In genomic region chr6:100549406-100550167, GRCh38 we compare ENCODE assay signal across 17 cellular contexts.
A peak's percentile ranks its signal among the peaks of the same experiment; 100 is the strongest.
DNase-seq lines count a peak whose midpoint lies in the region; ATAC-seq and TF ChIP-seq lines count a peak whose summit lies in the region.
"Had no signal": no experiment of that assay in that cellular context is flagged by ENCODE, and none has a peak within 500 bp of the region (broad histone marks: within the 10 kb centered on the region; RNA-seq: fewer than 3 reads in every experiment).

No MANE protein-coding gene starts in this region.

- CTCF ChIA-PET in SK-N-SH (lab: Yijun Ruan, JAX) = no interaction called here

- no peak overlapping the region for H2AFZ ChIP-seq in SK-N-SH (ENCODE audit: low read depth)
- no peak overlapping the region for H2AFZ ChIP-seq in fibroblast of lung (ENCODE audit: low read length)
- H2AFZ ChIP-seq in osteoblast (ENCODE audit: low read length) = no peak overlapping the region

- H3K9me3 ChIP-seq in SK-N-SH (no peaks in the 10 kb centered on the region), fibroblast of lung (ENCODE audit: control insufficient read depth, insufficient read depth, low read depth, low read length) (no peaks in the 10 kb centered on the region), osteoblast (ENCODE audit: low read depth, low read length) (no peaks in the 10 kb centered on the region)
- H3K9me3 ChIP-seq: BLaER1 treated with 17β-estradiol and CSF1 and Interleukin-3, amounts not matched to agents 10 nM and 100 nM; right lobe of liver; thoracic aorta had no signal

- H3K27ac ChIP-seq in SK-N-SH (ENCODE audit: low read depth in 2 of 2, low read length in 1 of 2) (peak overlapping the region in 1 of 2 experiments; percentile 65; a peak in 2 of 4 replicates), fibroblast of lung (ENCODE audit: insufficient read depth, low read length) (no peak overlapping the region), osteoblast (ENCODE audit: low read depth, low read length) (no peak overlapping the region)
- H3K27ac ChIP-seq: BLaER1 treated with 17β-estradiol and CSF1 and Interleukin-3, amounts not matched to agents 10 nM and 100 nM; right lobe of liver; thoracic aorta had no signal

- H3K36me3 ChIP-seq in SK-N-SH (replicated peaks in 1 of 2; ENCODE audit: control insufficient read depth in 1 of 2, insufficient read depth in 2 of 2, low read length in 1 of 2) (peaks cover 0 to 3% of the 10 kb centered on the region in 2 experiments), fibroblast of lung (ENCODE audit: control insufficient read depth, insufficient read depth, low read length) (no peaks in the 10 kb centered on the region), osteoblast (ENCODE audit: insufficient read depth, low read length) (no peaks in the 10 kb centered on the region)
- H3K36me3 ChIP-seq: right lobe of liver, thoracic aorta had no signal

- DNase-seq in EH (ENCODE audit: low read depth) (peak; percentile 96), SK-N-SH (no peak), fibroblast of lung (ENCODE audit: low read depth in 2 of 2) (peak; percentile 28 to 88), osteoblast (ENCODE audit: insufficient read length, low spot score, missing footprints) (peak; percentile 22), SKM-1 treated with dmso at 0.1 percent for 144 hours (lab: John Stamatoyannopoulos, UW; ENCODE audit: unreplicated experiment) (no peak)
- DNase-seq: activated CD8-positive, alpha-beta T cell treated with anti-CD3 and anti-CD28 coated beads for 36 hours; activated naive CD8-positive, alpha-beta T cell treated with anti-CD3 and anti-CD28 coated beads for 36 hours; activated T-cell treated with anti-CD3 and anti-CD28 coated beads, Interleukin-2, amount 50 U/mL, for 72 hours; Karpas-422; NCI-H1436 treated with DMSO at 0.1 percent for 48 hours; right lobe of liver; stimulated activated CD4-positive, alpha-beta T cell treated with anti-CD3 and anti-CD28 coated beads, Interleukin-2, amount 100 ng/mL, for 48 hours had no signal

- POLR2A ChIA-PET in SK-N-SH (lab: Yijun Ruan, JAX) = no interaction called here

- H3K4me1 ChIP-seq in SK-N-SH (ENCODE audit: control insufficient read depth in 1 of 2, insufficient read depth in 2 of 2, low read depth in 1 of 2, low read length in 1 of 2) (peaks cover 5 to 6% of the 10 kb centered on the region in 2 experiments; a peak in 2 of 4 replicates), fibroblast of lung (ENCODE audit: control insufficient read depth, extremely low read depth, insufficient read depth, low read length) (no peaks in the 10 kb centered on the region), osteoblast (ENCODE audit: insufficient read depth, low read length) (peaks cover 7% of the 10 kb centered on the region)
- H3K4me1 ChIP-seq: BLaER1 treated with 17β-estradiol and CSF1 and Interleukin-3, amounts not matched to agents 10 nM and 100 nM had no signal

- peaks cover 16% of the 10 kb centered on the region; the same call in 1 of the 2 replicates for H4K20me1 ChIP-seq in SK-N-SH (ENCODE audit: insufficient read depth)
- H4K20me1 ChIP-seq in fibroblast of lung (ENCODE audit: control insufficient read depth, extremely low read depth, insufficient read depth, low read length) = no peaks in the 10 kb centered on the region
- H4K20me1 ChIP-seq in osteoblast (ENCODE audit: insufficient read depth, low read length) = no peaks in the 10 kb centered on the region

- H3F3A ChIP-seq in SK-N-SH (replicated peaks; ENCODE audit: insufficient read depth) = peaks cover 24% of the 10 kb centered on the region

- H3K4me2 ChIP-seq in SK-N-SH = no peak overlapping the region
- H3K4me2 ChIP-seq in fibroblast of lung (ENCODE audit: extremely low read depth, insufficient read depth, low read length) = no peak overlapping the region
- no peak overlapping the region for H3K4me2 ChIP-seq in osteoblast (ENCODE audit: insufficient read depth, low read length)
- H3K4me2 ChIP-seq: BLaER1 treated with 17β-estradiol and CSF1 and Interleukin-3, amounts not matched to agents 10 nM and 100 nM had no signal

- H3K9ac ChIP-seq in SK-N-SH (no peak overlapping the region), fibroblast of lung (ENCODE audit: insufficient read depth, low read length) (no peak overlapping the region)
- H3K9ac ChIP-seq: BLaER1 treated with 17β-estradiol and CSF1 and Interleukin-3, amounts not matched to agents 10 nM and 100 nM had no signal

- TF ChIP-seq EP300 in SK-N-SH (IDR thresholded peaks at IDR 0.05; ENCODE audit: borderline replicate concordance in 1 of 2, low read depth in 1 of 2, low read length in 1 of 2) = peak in 1 of 2 experiments; percentile 43; a peak in 2 of 4 replicates

- H3K4me3 ChIP-seq in SK-N-SH (ENCODE audit: low read depth in 2 of 2, low read length in 1 of 2) (no peak overlapping the region; a peak in 1 of 4 replicates), fibroblast of lung (replicated peaks in 1 of 4; ENCODE audit: control extremely low read depth in 1 of 4, insufficient read depth in 1 of 4, low read depth in 3 of 4, low read length in 4 of 4) (no peak overlapping the region), osteoblast (ENCODE audit: insufficient read depth, low read length) (no peak overlapping the region)
- H3K4me3 ChIP-seq: BLaER1 treated with 17β-estradiol and CSF1 and Interleukin-3, amounts not matched to agents 10 nM and 100 nM; right lobe of liver; thoracic aorta had no signal

- no peaks in the 10 kb centered on the region for H3K9me2 ChIP-seq in SK-N-SH

- H3K79me2 ChIP-seq in SK-N-SH (ENCODE audit: insufficient read depth) (no peaks in the 10 kb centered on the region), fibroblast of lung (ENCODE audit: control insufficient read depth, insufficient read depth, low read length) (no peaks in the 10 kb centered on the region), osteoblast (ENCODE audit: insufficient read depth, low read length) (no peaks in the 10 kb centered on the region)

- TF ChIP-seq RAD21 in SK-N-SH (IDR thresholded peaks at IDR 0.05; ENCODE audit: low read length) = no peak

- TF ChIP-seq CTCF in SK-N-SH (IDR thresholded peaks at IDR 0.05) (no peak), fibroblast of lung (conservative IDR thresholded peaks at IDR 0.05 in 1 of 2, IDR thresholded peaks at IDR 0.05 in 1 of 2; ENCODE audit: low read depth in 1 of 2, low read length in 2 of 2) (no peak), osteoblast (IDR thresholded peaks at IDR 0.05; ENCODE audit: extremely low read depth, low read depth, low read length) (no peak)

- H3K27me3 ChIP-seq in SK-N-SH (ENCODE audit: insufficient read depth) (no peaks in the 10 kb centered on the region), fibroblast of lung (ENCODE audit: control insufficient read depth, insufficient read depth, low read length) (no peaks in the 10 kb centered on the region), osteoblast (ENCODE audit: insufficient read depth, low read length) (no peaks in the 10 kb centered on the region)
- H3K27me3 ChIP-seq: BLaER1 treated with 17β-estradiol and CSF1 and Interleukin-3, amounts not matched to agents 10 nM and 100 nM; right lobe of liver had no signal

- 59% methylated on average over 2 of the region's 2 CpGs for WGBS in SK-N-SH (ENCODE audit: low lambda C conversion rate)

- ATAC-seq in GM21576 (IDR thresholded peaks at IDR 0.05; ENCODE audit: unreplicated experiment) (no peak), HG02763 (IDR thresholded peaks at IDR 0.05; ENCODE audit: unreplicated experiment) (no peak), GM21447 (IDR thresholded peaks at IDR 0.05; ENCODE audit: unreplicated experiment) (no peak)
- ATAC-seq: activated CD8-positive, alpha-beta T cell treated with anti-CD3 and anti-CD28 coated beads for 36 hours; activated T-cell treated with anti-CD3 and anti-CD28 coated beads, Interleukin-2, amount 50 U/mL, for 72 hours; right lobe of liver had no signal

TF ChIP-seq in SK-N-SH, 30 proteins besides CTCF, POLR2A, EP300 and RAD21:
- TF ChIP-seq TEAD4 (IDR thresholded peaks at IDR 0.05; ENCODE audit: borderline replicate concordance, insufficient read depth) (peak; percentile 55; the same call in 1 of the 2 replicates), TCF12 (IDR thresholded peaks at IDR 0.05) (peak; percentile 25; the same call in 1 of the 2 replicates), POLR2AphosphoS5 (IDR thresholded peaks at IDR 0.05; ENCODE audit: low read depth, low read length) (no peak), IRF3 (IDR thresholded peaks at IDR 0.05; ENCODE audit: low read depth, low read length) (no peak), ELF1 (IDR thresholded peaks at IDR 0.05) (no peak), PBX3 (IDR thresholded peaks at IDR 0.05) (0 out of 2 replicates have a peak, but pooled peaks have one; percentile 9), MEF2A (IDR thresholded peaks at IDR 0.05; ENCODE audit: borderline replicate concordance, low read depth) (no peak), RFX5 (IDR thresholded peaks at IDR 0.05; ENCODE audit: low read length) (no peak), MXI1 (IDR thresholded peaks at IDR 0.05; ENCODE audit: low read depth, low read length) (no peak)

Comparison
In these comparisons a context has a peak if more than half of its experiments do, and no peak if none do; other contexts are left out.
1. DNase-seq: peak in EH (single experiment), fibroblast of lung (2 of 2) and osteoblast (single experiment); none in SK-N-SH (single experiment) and SKM-1 treated with dmso at 0.1 percent for 144 hours (single experiment).